ENCODE assay signal across 31 cellular contexts in the genomic region with DNA sequence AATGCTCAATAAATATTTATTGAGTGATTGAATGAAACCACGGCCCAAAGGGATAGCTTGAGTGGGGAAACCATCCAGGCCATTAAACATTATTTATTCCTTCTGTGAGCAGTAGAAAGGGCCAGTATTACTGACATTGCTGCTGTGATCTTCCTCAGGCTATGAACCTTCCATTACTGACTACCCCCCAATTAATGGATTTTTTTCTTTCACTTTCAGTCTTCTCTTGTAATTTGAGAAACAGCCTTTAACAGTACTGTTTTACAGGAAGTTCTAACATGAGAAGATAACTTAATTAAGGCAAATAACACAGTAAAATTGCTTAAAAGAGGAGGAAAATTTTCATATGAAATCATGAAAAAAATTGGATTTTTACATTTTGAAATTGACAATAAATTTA.
"Had no signal": no experiment of that assay in that cellular context is flagged by ENCODE, and none has a peak within 500 bp of the region (broad histone marks: within the 10 kb centered on the region; RNA-seq: fewer than 3 reads in every experiment).

No MANE protein-coding gene starts in this region.

- H3K27ac ChIP-seq: ascending aorta, cardiac muscle cell, colonic mucosa, gastrocnemius medialis, left ventricle myocardium inferior, ovary, skin epidermis, thoracic aorta had no signal

- H3K9me3 ChIP-seq: ascending aorta, colonic mucosa, gastrocnemius medialis, ovary, thoracic aorta had no signal

- H3K36me3 ChIP-seq: ascending aorta, cardiac muscle cell, colonic mucosa, gastrocnemius medialis, left ventricle myocardium inferior, ovary, thoracic aorta had no signal

- H3K36me3 Mint-ChIP-seq: activated naive CD4-positive, alpha-beta T cell treated with anti-CD3 and anti-CD28 coated beads, Interleukin-2, amount 10 ng/mL, durations not matched to agents 7 days and 5 days; activated naive CD8-positive, alpha-beta T cell treated with anti-CD3 and anti-CD28 coated beads, Interleukin-2, amount 10 ng/mL, durations not matched to agents 7 days and 5 days; brain; stimulated activated effector memory CD8-positive, alpha-beta T cell treated with anti-CD3 and anti-CD28 coated beads, Interleukin-12 subunit alpha, Interleukin-12 subunit beta, amount 100 ng/mL, for 72 hours; WTC11 had no signal

- H3K4me3 Mint-ChIP-seq: activated CD4-positive, alpha-beta memory T cell treated with anti-CD3 and anti-CD28 coated beads, Interleukin-2, amount 10 ng/mL, durations not matched to agents 7 days and 5 days; activated CD4-positive, alpha-beta T cell treated with anti-CD3 and anti-CD28 coated beads, Interleukin-2, amount 10 ng/mL, durations not matched to agents 7 days and 5 days; activated naive CD4-positive, alpha-beta T cell treated with anti-CD3 and anti-CD28 coated beads, Interleukin-2, amount 10 ng/mL, durations not matched to agents 7 days and 5 days; activated naive CD8-positive, alpha-beta T cell treated with anti-CD3 and anti-CD28 coated beads, Interleukin-2, amount 10 ng/mL, durations not matched to agents 7 days and 5 days; activated T-cell treated with anti-CD3 and anti-CD28 coated beads, Interleukin-2, amount 50 U/mL, for 24 hours; brain; nephron; stimulated activated effector memory CD8-positive, alpha-beta T cell treated with anti-CD3 and anti-CD28 coated beads, Interleukin-12 subunit alpha, Interleukin-12 subunit beta, amount 100 ng/mL, for 72 hours; stimulated activated naive CD8-positive, alpha-beta T cell treated with anti-CD3 and anti-CD28 coated beads, Interleukin-15, Interleukin-2, amounts not matched to agents 100 ng/mL and 50 ng/mL, for 24 hours; WTC11 had no signal

- H3K4me3 ChIP-seq: ascending aorta, cardiac muscle cell, colonic mucosa, gastrocnemius medialis, left ventricle myocardium inferior, lung, ovary, skin epidermis, thoracic aorta had no signal

- H3K27ac Mint-ChIP-seq: activated CD4-positive, alpha-beta memory T cell treated with anti-CD3 and anti-CD28 coated beads, Interleukin-2, amount 10 ng/mL, durations not matched to agents 7 days and 5 days; activated CD4-positive, alpha-beta T cell treated with anti-CD3 and anti-CD28 coated beads, Interleukin-2, amount 10 ng/mL, durations not matched to agents 7 days and 5 days; activated naive CD4-positive, alpha-beta T cell treated with anti-CD3 and anti-CD28 coated beads, Interleukin-2, amount 10 ng/mL, durations not matched to agents 7 days and 5 days; activated naive CD8-positive, alpha-beta T cell treated with anti-CD3 and anti-CD28 coated beads, Interleukin-2, amount 10 ng/mL, durations not matched to agents 7 days and 5 days; activated T-cell treated with anti-CD3 and anti-CD28 coated beads, Interleukin-2, amount 50 U/mL, for 24 hours; brain; nephron; progenitor cell of endocrine pancreas; stimulated activated effector memory CD8-positive, alpha-beta T cell treated with anti-CD3 and anti-CD28 coated beads, Interleukin-12 subunit alpha, Interleukin-12 subunit beta, amount 100 ng/mL, for 72 hours; stimulated activated naive CD8-positive, alpha-beta T cell treated with anti-CD3 and anti-CD28 coated beads, Interleukin-15, Interleukin-2, amounts not matched to agents 100 ng/mL and 50 ng/mL, for 24 hours; WTC11 had no signal

- H3K27me3 Mint-ChIP-seq: activated CD4-positive, alpha-beta memory T cell treated with anti-CD3 and anti-CD28 coated beads, Interleukin-2, amount 10 ng/mL, durations not matched to agents 7 days and 5 days; activated CD4-positive, alpha-beta T cell treated with anti-CD3 and anti-CD28 coated beads, Interleukin-2, amount 10 ng/mL, durations not matched to agents 7 days and 5 days; activated naive CD4-positive, alpha-beta T cell treated with anti-CD3 and anti-CD28 coated beads, Interleukin-2, amount 10 ng/mL, durations not matched to agents 7 days and 5 days; activated naive CD8-positive, alpha-beta T cell treated with anti-CD3 and anti-CD28 coated beads, Interleukin-2, amount 10 ng/mL, durations not matched to agents 7 days and 5 days; activated T-cell treated with anti-CD3 and anti-CD28 coated beads, Interleukin-2, amount 50 U/mL, for 24 hours; brain; progenitor cell of endocrine pancreas; stimulated activated naive CD8-positive, alpha-beta T cell treated with anti-CD3 and anti-CD28 coated beads, Interleukin-15, Interleukin-2, amounts not matched to agents 100 ng/mL and 50 ng/mL, for 24 hours had no signal

- DNase-seq: activated CD4-positive, alpha-beta memory T cell treated with anti-CD3 and anti-CD28 coated beads, Interleukin-2, amount 10 ng/mL, durations not matched to agents 7 days and 5 days; activated CD4-positive, alpha-beta T cell treated with anti-CD3 and anti-CD28 coated beads for 1 hour; activated CD4-positive, alpha-beta T cell treated with anti-CD3 and anti-CD28 coated beads, Interleukin-2, amount 10 ng/mL, durations not matched to agents 7 days and 5 days; activated CD8-positive, alpha-beta memory T cell treated with anti-CD3 and anti-CD28 coated beads, Interleukin-2, amount 50 U/mL, for 48 hours; activated gamma-delta T cell; activated naive CD4-positive, alpha-beta T cell treated with anti-CD3 and anti-CD28 coated beads, Interleukin-2, amount 10 ng/mL, durations not matched to agents 7 days and 5 days; activated naive CD8-positive, alpha-beta T cell treated with anti-CD3 and anti-CD28 coated beads, Interleukin-2, amount 10 ng/mL, durations not matched to agents 7 days and 5 days; activated T-cell treated with anti-CD3 and anti-CD28 coated beads, Interleukin-2, amount 50 U/mL, for 24 hours; cerebellar nuclear complex; colonic mucosa; effector CD8-positive, alpha-beta T cell; gastrocnemius medialis; glutamatergic neuron; islet precursor cell; left ventricle myocardium inferior; ovary; retina; stimulated activated CD4-positive, alpha-beta T cell treated with anti-CD3 and anti-CD28 coated beads, Interleukin-12 subunit alpha, Interleukin-12 subunit beta, amount 100 ng/mL, for 4 hours; stimulated activated CD4-positive, alpha-beta T cell treated with anti-CD3 and anti-CD28 coated beads, Interleukin-4, amount 100 ng/mL, for 24 hours; trophoblast cell had no signal

- H3K9me3 Mint-ChIP-seq: activated CD4-positive, alpha-beta memory T cell treated with anti-CD3 and anti-CD28 coated beads, Interleukin-2, amount 10 ng/mL, durations not matched to agents 7 days and 5 days; activated CD4-positive, alpha-beta T cell treated with anti-CD3 and anti-CD28 coated beads, Interleukin-2, amount 10 ng/mL, durations not matched to agents 7 days and 5 days; activated naive CD4-positive, alpha-beta T cell treated with anti-CD3 and anti-CD28 coated beads, Interleukin-2, amount 10 ng/mL, durations not matched to agents 7 days and 5 days; activated T-cell treated with anti-CD3 and anti-CD28 coated beads, Interleukin-2, amount 50 U/mL, for 24 hours; brain; nephron; WTC11 had no signal

- H3K4me1 Mint-ChIP-seq: activated CD4-positive, alpha-beta memory T cell treated with anti-CD3 and anti-CD28 coated beads, Interleukin-2, amount 10 ng/mL, durations not matched to agents 7 days and 5 days; activated CD4-positive, alpha-beta T cell treated with anti-CD3 and anti-CD28 coated beads, Interleukin-2, amount 10 ng/mL, durations not matched to agents 7 days and 5 days; activated naive CD4-positive, alpha-beta T cell treated with anti-CD3 and anti-CD28 coated beads, Interleukin-2, amount 10 ng/mL, durations not matched to agents 7 days and 5 days; activated naive CD8-positive, alpha-beta T cell treated with anti-CD3 and anti-CD28 coated beads, Interleukin-2, amount 10 ng/mL, durations not matched to agents 7 days and 5 days; nephron; stimulated activated effector memory CD8-positive, alpha-beta T cell treated with anti-CD3 and anti-CD28 coated beads, Interleukin-12 subunit alpha, Interleukin-12 subunit beta, amount 100 ng/mL, for 72 hours had no signal
